In the genomic region with DNA sequence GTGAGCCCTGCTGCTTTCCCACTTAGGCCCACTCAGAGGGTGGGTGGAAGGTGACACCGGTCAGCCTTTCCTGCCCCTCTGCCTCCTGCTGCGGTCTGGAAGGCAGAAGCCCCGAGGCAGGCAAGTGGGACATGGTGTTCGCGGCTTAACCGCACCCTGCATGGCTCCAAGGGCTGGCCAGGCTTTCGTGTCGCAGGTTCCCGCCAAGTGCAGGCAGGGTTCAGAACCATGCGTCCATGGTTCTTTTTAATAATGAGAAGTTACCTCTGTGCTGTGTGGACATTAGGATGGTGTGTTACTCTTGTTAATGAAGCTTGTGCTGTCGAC, we compare ENCODE assay signal across 8 cellular contexts. TPM values are rescaled to one million over a fixed set of nuclear protein-coding genes. Genes with fewer than 3 reads are reported as not detected.
A peak's percentile ranks its signal among the peaks of the same experiment; 100 is the strongest.
DNase-seq lines count a peak whose midpoint lies in the region; ATAC-seq and TF ChIP-seq lines count a peak whose summit lies in the region.

No MANE protein-coding gene starts in this region.

- H3K4me1 ChIP-seq in tibial artery: peaks cover 0 to 21% (median 2%) of the 10 kb centered on the region in 4 donors

- ATAC-seq in CD4-positive, alpha-beta T cell (ENCODE audit: poor library complexity): peak; percentile 24
- ATAC-seq in left colon (peak; percentile 9), GM18861 (IDR thresholded peaks at IDR 0.05; ENCODE audit: unreplicated experiment) (no peak)

- CTCF ChIA-PET in CD4-positive, alpha-beta T cell (lab: Charles Lee): no interaction called here

- no peaks in the 10 kb centered on the region for H3K9me3 Mint-ChIP-seq in CD4-positive, alpha-beta T cell
- H3K9me3 Mint-ChIP-seq in activated T-helper 1 cell treated with anti-CD3 and anti-CD28 coated beads, Interleukin-12 subunit alpha, Interleukin-12 subunit beta, Interleukin-2, Interleukin-4 antibody, amounts not matched to agents 30 ng/mL and 10 ng/mL and 1 ng/mL, durations not matched to agents 14 hours and 24 hours and 36 hours: no peaks in the 10 kb centered on the region

- peak overlapping the region; percentile 85 for H3K4me3 Mint-ChIP-seq in CD4-positive, alpha-beta T cell
- H3K4me3 Mint-ChIP-seq in activated T-helper 1 cell treated with anti-CD3 and anti-CD28 coated beads, Interleukin-12 subunit alpha, Interleukin-12 subunit beta, Interleukin-2, Interleukin-4 antibody, amounts not matched to agents 30 ng/mL and 10 ng/mL and 1 ng/mL, durations not matched to agents 14 hours and 24 hours and 36 hours: peak overlapping the region; percentile 84

- H3K27ac Mint-ChIP-seq in CD4-positive, alpha-beta T cell: peak overlapping the region; percentile 17
- H3K27ac Mint-ChIP-seq in activated T-helper 1 cell treated with anti-CD3 and anti-CD28 coated beads, Interleukin-12 subunit alpha, Interleukin-12 subunit beta, Interleukin-2, Interleukin-4 antibody, amounts not matched to agents 30 ng/mL and 10 ng/mL and 1 ng/mL, durations not matched to agents 14 hours and 24 hours and 36 hours: peak overlapping the region; percentile 34

- H3K27me3 ChIP-seq in CD4-positive, alpha-beta T cell (ENCODE audit: control insufficient read depth, insufficient read depth, low read length): no peaks in the 10 kb centered on the region
- H3K27me3 ChIP-seq in tibial artery: no peaks in the 10 kb centered on the region

- H3K9me3 ChIP-seq in CD4-positive, alpha-beta T cell (ENCODE audit: control insufficient read depth, low read length): no peaks in the 10 kb centered on the region
- H3K9me3 ChIP-seq in tibial artery: no peaks in the 10 kb centered on the region

- no peak for DNase-seq in CD4-positive, alpha-beta T cell
- DNase-seq in HFF-Myc (ENCODE audit: extremely low read depth, low read depth): no peak
- no peak for DNase-seq in activated T-helper 1 cell treated with anti-CD3 and anti-CD28 coated beads, Interleukin-12 subunit alpha, Interleukin-12 subunit beta, Interleukin-2, Interleukin-4 antibody, amounts not matched to agents 30 ng/mL and 10 ng/mL and 1 ng/mL, durations not matched to agents 14 hours and 24 hours and 36 hours (ENCODE audit: low spot score)
- no peak for DNase-seq in left colon
- DNase-seq in tibial artery: no peak
- DNase-seq in T1000 (lab: John Stamatoyannopoulos, UW): no peak
- no peak for DNase-seq in DMS79 (lab: John Stamatoyannopoulos, UW)

- no peak overlapping the region for H3K27ac ChIP-seq in CD4-positive, alpha-beta T cell (ENCODE audit: low read depth, low read length)
- peak overlapping the region; percentile 87 to 93 for H3K27ac ChIP-seq in tibial artery

- H3K4me1 Mint-ChIP-seq in CD4-positive, alpha-beta T cell (ENCODE audit: low read depth): peaks cover 29% of the 10 kb centered on the region
- peaks cover 25% of the 10 kb centered on the region for H3K4me1 Mint-ChIP-seq in activated T-helper 1 cell treated with anti-CD3 and anti-CD28 coated beads, Interleukin-12 subunit alpha, Interleukin-12 subunit beta, Interleukin-2, Interleukin-4 antibody, amounts not matched to agents 30 ng/mL and 10 ng/mL and 1 ng/mL, durations not matched to agents 14 hours and 24 hours and 36 hours (ENCODE audit: low read depth)

- no peaks in the 10 kb centered on the region for H3K36me3 ChIP-seq in tibial artery

- no peaks in the 10 kb centered on the region for H3K27me3 Mint-ChIP-seq in CD4-positive, alpha-beta T cell
- H3K27me3 Mint-ChIP-seq in activated T-helper 1 cell treated with anti-CD3 and anti-CD28 coated beads, Interleukin-12 subunit alpha, Interleukin-12 subunit beta, Interleukin-2, Interleukin-4 antibody, amounts not matched to agents 30 ng/mL and 10 ng/mL and 1 ng/mL, durations not matched to agents 14 hours and 24 hours and 36 hours (ENCODE audit: insufficient read depth): peaks cover 16% of the 10 kb centered on the region

- POLR2A ChIA-PET in CD4-positive, alpha-beta T cell (lab: Charles Lee): no interaction called here

- H3K36me3 Mint-ChIP-seq in CD4-positive, alpha-beta T cell (ENCODE audit: low read depth): no peaks in the 10 kb centered on the region
- peaks cover 3% of the 10 kb centered on the region for H3K36me3 Mint-ChIP-seq in activated T-helper 1 cell treated with anti-CD3 and anti-CD28 coated beads, Interleukin-12 subunit alpha, Interleukin-12 subunit beta, Interleukin-2, Interleukin-4 antibody, amounts not matched to agents 30 ng/mL and 10 ng/mL and 1 ng/mL, durations not matched to agents 14 hours and 24 hours and 36 hours (ENCODE audit: low read depth)

- intact Hi-C loops in CD4-positive, alpha-beta T cell (cut with DNase I, micrococcal nuclease): loop anchor here (5.0 to 10.0 kb wide), 2 partner anchors 87 to 585 kb away; partner anchors contain the start of gene VWA8 (in 1 of the 2)
- intact Hi-C loops in activated T-helper 1 cell treated with anti-CD3 and anti-CD28 coated beads, Interleukin-12 subunit alpha, Interleukin-12 subunit beta, Interleukin-2, Interleukin-4 antibody, amounts not matched to agents 30 ng/mL and 10 ng/mL and 1 ng/mL, durations not matched to agents 14 hours and 24 hours and 36 hours (cut with micrococcal nuclease): loop anchor here (1.0 to 10.0 kb wide), 9 partner anchors 9 to 1045 kb away; partner anchors contain the start of genes NAA16 and WBP4
- intact Hi-C loops in left colon (cut with DNase I, micrococcal nuclease): no loop called here
- intact Hi-C loops in tibial artery (cut with DNase I; ENCODE audit: low total_unique reads): loop anchor here (10.0 kb wide), 1 partner anchor 385 kb away; no protein-coding TSS in a partner anchor

- H3K4me3 ChIP-seq in HFF-Myc (replicated peaks; ENCODE audit: low read depth, low read length): peak overlapping the region; percentile 78
- peak overlapping the region; percentile 91 to 93 for H3K4me3 ChIP-seq in tibial artery

- no peak for TF ChIP-seq CTCF in CD4-positive, alpha-beta T cell (IDR thresholded peaks at IDR 0.05)
- TF ChIP-seq CTCF in HFF-Myc (IDR thresholded peaks at IDR 0.05; ENCODE audit: low read depth, low read length, missing control alignments) (no peak), tibial artery (IDR thresholded peaks at IDR 0.05) (no peak)

RNA-seq across cellular contexts. Expression of gene DGKH, which starts 1.0 kb away (rescaled TPM):
- total RNA-seq in CD4-positive, alpha-beta T cell: 1 to 10 TPM; 6.0 TPM
- total RNA-seq in activated T-helper 1 cell treated with anti-CD3 and anti-CD28 coated beads, Interleukin-12 subunit alpha, Interleukin-12 subunit beta, Interleukin-2, Interleukin-4 antibody, amounts not matched to agents 30 ng/mL and 10 ng/mL and 1 ng/mL, durations not matched to agents 14 hours and 24 hours and 36 hours: 13.1 and 14.1 TPM in 2 replicates
- 10 to 100 TPM; 16.8 to 22.3 TPM for total RNA-seq in left colon

Comparison
In these comparisons a context has a peak if more than half of its experiments do, and no peak if none do; other contexts are left out.
1. intact Hi-C loops: an anchor here in CD4-positive, alpha-beta T cell (5.0 to 10.0 kb wide), activated T-helper 1 cell treated with anti-CD3 and anti-CD28 coated beads, Interleukin-12 subunit alpha, Interleukin-12 subunit beta, Interleukin-2, Interleukin-4 antibody, amounts not matched to agents 30 ng/mL and 10 ng/mL and 1 ng/mL, durations not matched to agents 14 hours and 24 hours and 36 hours (1.0 to 10.0 kb wide) and tibial artery (10.0 kb wide); none called in left colon.